In genomic region chr14:69574266-69574953, GRCh38 we compare ENCODE assay signal across 8 cellular contexts. TPM values are rescaled to one million over a fixed set of nuclear protein-coding genes. Genes with fewer than 3 reads are reported as not detected.
DNase-seq lines count a peak whose midpoint lies in the region; ATAC-seq and TF ChIP-seq lines count a peak whose summit lies in the region.

Gene CCDC177 (minus strand): TSS chr14:69574871. CDS start chr14:69573622, 1,249 bp downstream.

- H3K27ac Mint-ChIP-seq in naive thymus-derived CD8-positive, alpha-beta T cell: peak within 1 kb of the TSS in 3 of 10 donors; percentile 40 to 56 (median 53)
- no peak within 1 kb of the TSS for H3K27ac Mint-ChIP-seq in stimulated activated memory B cell treated with anti-CD40 and anti-IgM and Interleukin-4, amounts not matched to agents 10 μg/mL and 1 μg/mL and 100 μg/mL, for 72 hours

- POLR2A ChIA-PET in HEK293T (lab: Yijun Ruan, JAX): no interaction called here
- POLR2A ChIA-PET in naive thymus-derived CD8-positive, alpha-beta T cell (lab: Charles Lee): interaction anchor here (0.7 kb wide), 1 partner anchor 192 kb away, joined by 3 read pairs; no protein-coding TSS in a partner anchor

- TF ChIP-seq POLR2A in erythroblast (IDR thresholded peaks at IDR 0.05; ENCODE audit: low read length): no peak

- peaks cover 8 to 15% (median 14%) of the 10 kb centered on the region in 4 donors for H3K4me1 Mint-ChIP-seq in naive thymus-derived CD8-positive, alpha-beta T cell
- H3K4me1 Mint-ChIP-seq in stimulated activated memory B cell treated with anti-CD40 and anti-IgM and Interleukin-4, amounts not matched to agents 10 μg/mL and 1 μg/mL and 100 μg/mL, for 72 hours: peaks cover 20% of the 10 kb centered on the region

- H3K27me3 Mint-ChIP-seq in naive thymus-derived CD8-positive, alpha-beta T cell: peaks cover 26 to 61% (median 42%) of the 10 kb centered on the region in 5 donors
- H3K27me3 Mint-ChIP-seq in stimulated activated memory B cell treated with anti-CD40 and anti-IgM and Interleukin-4, amounts not matched to agents 10 μg/mL and 1 μg/mL and 100 μg/mL, for 72 hours: peaks cover 69% of the 10 kb centered on the region

- DNase-seq in Ammon's horn (ENCODE audit: low spot score) (peak; percentile 56), HEK293T (ENCODE audit: extremely low spot score) (peak; percentile 75), NCI-H748 treated with DMSO at 0.1 percent for 48 hours (lab: John Stamatoyannopoulos, UW) (peak; percentile 64), activated T-cell treated with anti-CD3 and anti-CD28 coated beads for 24 hours (ENCODE audit: low read depth) (peak; percentile 65), erythroblast (lab: John Stamatoyannopoulos, UW) (peak; percentile 59 to 77), SKM-1 treated with dmso at 0.1 percent for 144 hours (lab: John Stamatoyannopoulos, UW; ENCODE audit: unreplicated experiment) (no peak)
- DNase-seq in naive thymus-derived CD8-positive, alpha-beta T cell: peak; percentile 43 to 84 (median 68)

- no peaks in the 10 kb centered on the region for H3K36me3 Mint-ChIP-seq in naive thymus-derived CD8-positive, alpha-beta T cell
- no peaks in the 10 kb centered on the region for H3K36me3 Mint-ChIP-seq in stimulated activated memory B cell treated with anti-CD40 and anti-IgM and Interleukin-4, amounts not matched to agents 10 μg/mL and 1 μg/mL and 100 μg/mL, for 72 hours

- ATAC-seq in naive thymus-derived CD8-positive, alpha-beta T cell: peak; percentile 88 to 90
- ATAC-seq in stimulated activated memory B cell treated with anti-CD40 and anti-IgM and Interleukin-4, amounts not matched to agents 10 μg/mL and 1 μg/mL and 100 μg/mL, for 72 hours: peak; percentile 84

- H3K4me3 Mint-ChIP-seq in naive thymus-derived CD8-positive, alpha-beta T cell: peak within 1 kb of the TSS; percentile 79 to 94 (median 88)
- peak within 1 kb of the TSS; percentile 82 for H3K4me3 Mint-ChIP-seq in stimulated activated memory B cell treated with anti-CD40 and anti-IgM and Interleukin-4, amounts not matched to agents 10 μg/mL and 1 μg/mL and 100 μg/mL, for 72 hours

- H3K9me3 Mint-ChIP-seq in naive thymus-derived CD8-positive, alpha-beta T cell: no peaks in the 10 kb centered on the region
- no peaks in the 10 kb centered on the region for H3K9me3 Mint-ChIP-seq in stimulated activated memory B cell treated with anti-CD40 and anti-IgM and Interleukin-4, amounts not matched to agents 10 μg/mL and 1 μg/mL and 100 μg/mL, for 72 hours

- CTCF ChIA-PET in HEK293T (lab: Yijun Ruan, JAX): interaction anchor here (0.6 to 6.9 kb wide), 17 partner anchors 10 to 586 kb away, joined by 3 to 39 read pairs (median 3); no protein-coding TSS in a partner anchor

TF ChIP-seq in HEK293T, 16 proteins besides CTCF, POLR2A, EP300 and RAD21:
- TF ChIP-seq L3MBTL2 (conservative IDR thresholded peaks at IDR 0.05): peak; percentile 42
- 0 out of 2 replicates have a peak, but pooled peaks have one; percentile 13 for TF ChIP-seq CTBP1 (IDR thresholded peaks at IDR 0.05; ENCODE audit: borderline replicate concordance)
- TF ChIP-seq SP1 (IDR thresholded peaks at IDR 0.05): no peak

RNA-seq across cellular contexts. Expression of gene CCDC177, which starts in this region (rescaled TPM):
- total RNA-seq in naive thymus-derived CD8-positive, alpha-beta T cell: not detected
- not detected for polyA plus RNA-seq in naive thymus-derived CD8-positive, alpha-beta T cell

Comparison
In these comparisons a context has a peak if more than half of its experiments do, and no peak if none do; other contexts are left out.
1. Peak in DNase-seq and ATAC-seq in naive thymus-derived CD8-positive, alpha-beta T cell; RNA of the gene not detected or under 1 TPM.